23 cellular contexts compared by ENCODE assay signal in the genomic region with DNA sequence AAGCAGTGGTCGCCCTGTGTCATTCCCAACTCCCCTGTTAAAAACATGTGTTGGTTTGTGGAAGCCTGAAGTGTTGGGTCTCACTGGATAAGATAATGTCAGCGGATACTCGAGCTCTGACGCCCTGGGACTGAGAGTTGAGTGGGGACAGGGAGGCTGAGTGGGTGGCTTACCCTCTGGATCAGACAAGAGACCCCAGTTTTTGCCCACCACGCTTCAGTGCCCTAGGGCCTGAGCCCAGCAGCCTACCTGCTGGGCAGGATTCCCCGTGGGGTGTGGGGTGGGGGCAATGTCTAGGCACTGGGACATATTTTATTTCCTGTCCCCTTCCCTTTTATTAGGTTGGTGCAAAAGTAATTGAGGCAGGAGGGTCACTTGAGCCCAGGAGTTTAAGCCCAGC.
DNase-seq lines count a peak whose midpoint lies in the region; ATAC-seq, FAIRE-seq and TF ChIP-seq lines count a peak whose summit lies in the region.
"Had no signal": no experiment of that assay in that cellular context is flagged by ENCODE, and none has a peak within 500 bp of the region (broad histone marks: within the 10 kb centered on the region; RNA-seq: fewer than 3 reads in every experiment).

No MANE protein-coding gene starts in this region.

- no peak overlapping the region for H4K91ac ChIP-seq in H1 (replicated peaks; ENCODE audit: insufficient read length, low read length)

- H3K9me3 ChIP-seq in Panc1 (ENCODE audit: control insufficient read depth, insufficient read depth, low read depth, low read length) (no peaks in the 10 kb centered on the region), H1 (ENCODE audit: insufficient read depth in 2 of 2, low read depth in 1 of 2, low read length in 1 of 2) (no peaks in the 10 kb centered on the region), osteoblast (ENCODE audit: low read depth, low read length) (no peaks in the 10 kb centered on the region), tibial artery (no peaks in the 10 kb centered on the region)
- H3K9me3 ChIP-seq: A549, BLaER1 had no signal

- no peak overlapping the region for H2AK5ac ChIP-seq in H1 (ENCODE audit: low read depth, low read length)

- H3K79me1 ChIP-seq in H1 (ENCODE audit: low read depth, low read length) = no peaks in the 10 kb centered on the region

- peak overlapping the region; percentile 42 for H4K8ac ChIP-seq in H1 (ENCODE audit: extremely low read depth, insufficient read depth, low read length)

- no peaks in the 10 kb centered on the region for H3K27me3 ChIP-seq in Panc1 (ENCODE audit: control insufficient read depth, insufficient read depth, low read length)
- H3K27me3 ChIP-seq in H1 (replicated peaks in 1 of 4; ENCODE audit: control insufficient read depth in 3 of 4, extremely low read depth in 1 of 4, insufficient read depth in 3 of 4, low read length in 3 of 4) = no peaks in the 10 kb centered on the region
- H3K27me3 ChIP-seq in osteoblast (ENCODE audit: insufficient read depth, low read length) = no peaks in the 10 kb centered on the region
- H3K27me3 ChIP-seq in tibial artery = no peaks in the 10 kb centered on the region
- H3K27me3 ChIP-seq in H7 (ENCODE audit: control insufficient read depth, insufficient read depth, low read length) = no peaks in the 10 kb centered on the region
- H3K27me3 ChIP-seq: BLaER1 had no signal

- TF ChIP-seq CTCF in Panc1 (IDR thresholded peaks at IDR 0.05) = no peak
- no peak for TF ChIP-seq CTCF in H1 (IDR thresholded peaks at IDR 0.05; ENCODE audit: control extremely low read depth in 1 of 3, insufficient read depth in 1 of 3, low read depth in 1 of 3, low read length in 3 of 3)
- no peak for TF ChIP-seq CTCF in osteoblast (IDR thresholded peaks at IDR 0.05; ENCODE audit: extremely low read depth, low read depth, low read length)
- TF ChIP-seq CTCF in tibial artery (IDR thresholded peaks at IDR 0.05) = no peak

- no peaks in the 10 kb centered on the region for H3K23me2 ChIP-seq in H1 (ENCODE audit: low read depth, low read length)

- no peak overlapping the region for H2BK15ac ChIP-seq in H1 (ENCODE audit: low read length)

- H3K4ac ChIP-seq in H1 (replicated peaks; ENCODE audit: insufficient read length, low read depth, low read length) = no peak overlapping the region

- POLR2A ChIA-PET in Panc1 (lab: Charles Lee) (no interaction called here), H1 (lab: Charles Lee; ENCODE audit: partially characterized antibody) (interaction anchor here (0.6 kb wide), 1 partner anchor 151 kb away, joined by 3 read pairs; no protein-coding TSS in a partner anchor)

- no peak for TF ChIP-seq EP300 in H1 (IDR thresholded peaks at IDR 0.05; ENCODE audit: borderline replicate concordance in 1 of 2, low read depth in 2 of 2, low read length in 2 of 2)

- in situ Hi-C loops in Panc1 (cut with HindIII; ENCODE audit: low pct_unique_long_range_greater_than_20kb, low sequenced_read_pairs) = no loop called here

- H2BK120ac ChIP-seq in H1 (replicated peaks; ENCODE audit: low read depth, low read length) = no peak overlapping the region

- no peak for TF ChIP-seq POLR2A in H1 (IDR thresholded peaks at IDR 0.05; ENCODE audit: control extremely low read depth in 1 of 2, low read depth in 2 of 2, low read length in 2 of 2)

- no peak overlapping the region for H2BK5ac ChIP-seq in H1 (ENCODE audit: low read depth, low read length)

- FAIRE-seq in H1 (lab: Jason Lieb, UNC) = no peak
- FAIRE-seq: A549, GM12878, GM19239, H54 had no signal

- DNase-seq in Panc1 (ENCODE audit: low read depth, low spot score) = no peak
- no peak for DNase-seq in H1 (ENCODE audit: low read depth in 1 of 2, low spot score in 2 of 2)
- no peak for DNase-seq in osteoblast (ENCODE audit: insufficient read length, low spot score, missing footprints)
- peak in 1 of 2 donors; percentile 48 for DNase-seq in tibial artery
- DNase-seq in H7 = no peak
- DNase-seq in NCI-H1417 (lab: John Stamatoyannopoulos, UW) = no peak
- no peak for DNase-seq in left lobe of liver (ENCODE audit: low spot score)
- DNase-seq: CD4-positive, alpha-beta memory T cell; DMS53; EL; HFFc6; NCI-H1417 treated with DMSO at 0.1 percent for 48 hours; NCI-H187 treated with DMSO at 0.1 percent for 48 hours; NCI-H2227 treated with DMSO at 0.1 percent for 48 hours; NCI-H524; NCI-H82; OCI-M1; SIG-M5 had no signal

- no peak overlapping the region for H3K23ac ChIP-seq in H1 (ENCODE audit: insufficient read length)

- no peak overlapping the region for H3K14ac ChIP-seq in H1 (ENCODE audit: insufficient read length)

- H3K4me2 ChIP-seq in H1 (ENCODE audit: insufficient read depth in 1 of 2, low read depth in 2 of 2, low read length in 2 of 2) = no peak overlapping the region
- no peak overlapping the region for H3K4me2 ChIP-seq in osteoblast (ENCODE audit: insufficient read depth, low read length)
- H3K4me2 ChIP-seq: A549, BLaER1 had no signal

- H3K4me3 ChIP-seq in Panc1 (ENCODE audit: low read depth in 2 of 2, low read length in 2 of 2) = no peak overlapping the region
- no peak overlapping the region for H3K4me3 ChIP-seq in H1 (ENCODE audit: extremely low read depth in 1 of 4, insufficient read depth in 2 of 4, low read depth in 3 of 4, low read length in 4 of 4)
- no peak overlapping the region for H3K4me3 ChIP-seq in osteoblast (ENCODE audit: insufficient read depth, low read length)
- H3K4me3 ChIP-seq in tibial artery = no peak overlapping the region
- H3K4me3 ChIP-seq in H7 (ENCODE audit: insufficient read depth, low read depth, low read length) = no peak overlapping the region
- H3K4me3 ChIP-seq: A549, BLaER1, GM12878 had no signal

- 91% methylated on average over 6 of the region's 6 CpGs; no CpG with 5 or more reads in 1 of the 2 experiments for WGBS in H1 (ENCODE audit: extremely low coverage in 1 of 2, insufficient coverage in 1 of 2, insufficient read length in 1 of 2, insufficient replicate concordance in 2 of 2, low coverage in 1 of 2, low lambda C conversion rate in 2 of 2, missing lambda C conversion rate in 1 of 2), 2 experiments

- peaks cover 84% of the 10 kb centered on the region for H3K4me1 ChIP-seq in Panc1 (ENCODE audit: control insufficient read depth, insufficient read depth, low read length)
- H3K4me1 ChIP-seq in H1 (replicated peaks in 1 of 4; ENCODE audit: control insufficient read depth in 3 of 4, insufficient read depth in 4 of 4, low read length in 3 of 4) = peaks cover 13 to 24% (median 16%) of the 10 kb centered on the region in 4 experiments
- peaks cover 63% of the 10 kb centered on the region for H3K4me1 ChIP-seq in osteoblast (ENCODE audit: insufficient read depth, low read length)
- H3K4me1 ChIP-seq in tibial artery = peaks cover 5 to 81% (median 38%) of the 10 kb centered on the region in 4 donors

- BruUV-seq in Panc1 (replicated peaks; lab: Mats Ljungman, UMichigan) = no TSS peak

- H2AFZ ChIP-seq in H1 (ENCODE audit: low read length) (no peak overlapping the region), osteoblast (ENCODE audit: low read length) (no peak overlapping the region)

- H4K20me1 ChIP-seq in H1 (replicated peaks in 1 of 2; ENCODE audit: control insufficient read depth in 1 of 2, insufficient read depth in 2 of 2, low read length in 2 of 2) (peaks cover 0 to 2% of the 10 kb centered on the region in 2 experiments), osteoblast (ENCODE audit: insufficient read depth, low read length) (peaks cover 39% of the 10 kb centered on the region)
- H4K20me1 ChIP-seq: BLaER1 had no signal

- no peak overlapping the region for H3K18ac ChIP-seq in H1 (ENCODE audit: extremely low read depth, low read length)

- no peak overlapping the region for H4K5ac ChIP-seq in H1 (ENCODE audit: insufficient read length, low read depth, low read length)

- intact Hi-C loops in Panc1 (cut with micrococcal nuclease; ENCODE audit: unreplicated experiment) = no loop called here
- intact Hi-C loops in tibial artery (cut with DNase I; ENCODE audit: low total_unique reads) = no loop called here

- no peak overlapping the region for H3K9ac ChIP-seq in H1 (replicated peaks in 1 of 4; ENCODE audit: extremely low read depth in 1 of 4, low read depth in 3 of 4, low read length in 3 of 4)
- H3K9ac ChIP-seq: BLaER1 had no signal

- no peak for TF ChIP-seq RAD21 in H1 (IDR thresholded peaks at IDR 0.05 in 1 of 2, conservative IDR thresholded peaks at IDR 0.05 in 1 of 2; ENCODE audit: low read depth in 2 of 2, low read length in 2 of 2)

- no peak for ATAC-seq in Panc1
- no peak for ATAC-seq in left lobe of liver
- ATAC-seq: A549, GM12878 had no signal

- H3K27ac ChIP-seq in Panc1 (ENCODE audit: low read length) (peak overlapping the region; percentile 93), H1 (ENCODE audit: low read depth, low read length) (no peak overlapping the region), osteoblast (ENCODE audit: low read depth, low read length) (peak overlapping the region; percentile 23), tibial artery (peak overlapping the region; percentile 3 to 17)
- H3K27ac ChIP-seq: BLaER1 had no signal

- no peaks in the 10 kb centered on the region for H3K79me2 ChIP-seq in H1 (ENCODE audit: control insufficient read depth in 1 of 2, insufficient read depth in 2 of 2, low read length in 2 of 2)
- peaks cover 91% of the 10 kb centered on the region for H3K79me2 ChIP-seq in osteoblast (ENCODE audit: insufficient read depth, low read length)

- no peak overlapping the region for H2BK12ac ChIP-seq in H1 (ENCODE audit: low read depth, low read length)

- no peak overlapping the region for H3K56ac ChIP-seq in H1 (replicated peaks; ENCODE audit: insufficient read length, low read depth, low read length)

- H3K36me3 ChIP-seq in Panc1 (ENCODE audit: control insufficient read depth, insufficient read depth, low read length) = no peaks in the 10 kb centered on the region
- peaks cover 0 to 5% (median 0%) of the 10 kb centered on the region in 4 experiments; a peak in 1 of 8 replicates for H3K36me3 ChIP-seq in H1 (ENCODE audit: control insufficient read depth in 2 of 4, insufficient read depth in 4 of 4, low read length in 3 of 4)
- H3K36me3 ChIP-seq in osteoblast (ENCODE audit: insufficient read depth, low read length) = peaks cover 14% of the 10 kb centered on the region
- H3K36me3 ChIP-seq in tibial artery = peaks cover 6 to 10% (median 9%) of the 10 kb centered on the region in 3 donors
- H3K36me3 ChIP-seq in H7 (replicated peaks; ENCODE audit: control insufficient read depth, insufficient read depth, low read length) = no peaks in the 10 kb centered on the region
- H3K36me3 ChIP-seq: BLaER1 had no signal

- no peak overlapping the region for H2BK20ac ChIP-seq in H1 (ENCODE audit: low read length)

- CTCF ChIA-PET in Panc1 (lab: Charles Lee) (interaction anchor here (0.6 kb wide), 1 partner anchor 558 kb away, joined by 3 read pairs; no protein-coding TSS in a partner anchor), H1 (lab: Charles Lee; ENCODE audit: partially characterized antibody) (interaction anchor here (0.7 to 13.5 kb wide), 7 partner anchors 10 to 1595 kb away, joined by 3 to 202 read pairs (median 4); no protein-coding TSS in a partner anchor)

TF ChIP-seq in H1, 55 proteins besides CTCF, POLR2A, EP300 and RAD21 (continues in another document):
- no peak for TF ChIP-seq TEAD4 (IDR thresholded peaks at IDR 0.05; ENCODE audit: low read depth, low read length)
- no peak for TF ChIP-seq CEBPB (IDR thresholded peaks at IDR 0.05; ENCODE audit: low read depth, low read length)
- no peak for TF ChIP-seq JUN (IDR thresholded peaks at IDR 0.05; ENCODE audit: low read depth, low read length)
